ENCODE assay signal across 8 cellular contexts in genomic region chr4:1216869-1217294, GRCh38. TPM values are rescaled to one million over a fixed set of nuclear protein-coding genes. Genes with fewer than 3 reads are reported as not detected.
DNase-seq lines count a peak whose midpoint lies in the region; ATAC-seq and TF ChIP-seq lines count a peak whose summit lies in the region.

No MANE protein-coding gene starts in this region.

- TF ChIP-seq POLR2A in esophagus squamous epithelium (IDR thresholded peaks at IDR 0.05) (no peak), breast epithelium (IDR thresholded peaks at IDR 0.05) (no peak)

- H3K36me3 ChIP-seq in esophagus squamous epithelium: peaks cover 16 to 68% (median 38%) of the 10 kb centered on the region in 3 donors
- H3K36me3 ChIP-seq in breast epithelium: no peaks in the 10 kb centered on the region

- WGBS in esophagus squamous epithelium, 2 donors: 55% methylated on average over 14 of the region's 21 CpGs; no CpG with 5 or more reads in 1 of the 2 donors

- H3K9me3 ChIP-seq in esophagus squamous epithelium (no peaks in the 10 kb centered on the region), breast epithelium (no peaks in the 10 kb centered on the region)

- no peaks in the 10 kb centered on the region for H3K27me3 ChIP-seq in esophagus squamous epithelium
- no peaks in the 10 kb centered on the region for H3K27me3 ChIP-seq in breast epithelium

- peak; percentile 20 for ATAC-seq in HG03432 (IDR thresholded peaks at IDR 0.05; ENCODE audit: unreplicated experiment)
- no peak for ATAC-seq in HG02610 (IDR thresholded peaks at IDR 0.05; ENCODE audit: unreplicated experiment)

- peak overlapping the region; percentile 48 to 78 (median 70) for H3K27ac ChIP-seq in esophagus squamous epithelium
- peak overlapping the region in 1 of 2 donors; percentile 5 for H3K27ac ChIP-seq in breast epithelium

- H3K4me3 ChIP-seq in esophagus squamous epithelium (peak overlapping the region in 1 of 4 donors; percentile 18), breast epithelium (peak overlapping the region in 1 of 3 donors; percentile 5)

- peak in 5 of 6 experiments; percentile 18 to 33 (median 22) for TF ChIP-seq CTCF in esophagus squamous epithelium (IDR thresholded peaks at IDR 0.05)
- no peak for TF ChIP-seq CTCF in breast epithelium (IDR thresholded peaks at IDR 0.05)

- DNase-seq in activated CD4-positive, alpha-beta T cell treated with anti-CD3 and anti-CD28 coated beads, Interleukin-2, amount 50 U/mL, for 48 hours: peak; percentile 69 to 73
- DNase-seq in esophagus squamous epithelium (lab: John Stamatoyannopoulos, UW) (no peak), mucosa of gallbladder (ENCODE audit: low spot score) (no peak), SHP77 (lab: John Stamatoyannopoulos, UW) (no peak), breast epithelium (ENCODE audit: low spot score in 2 of 2) (no peak)
- DNase-seq in stimulated activated CD8-positive, alpha-beta memory T cell treated with anti-CD3 and anti-CD28 coated beads, Interleukin-4, amount 100 ng/mL, for 4 hours (ENCODE audit: low read depth in 2 of 2, low spot score in 1 of 2): peak; percentile 25 to 35

- peaks cover 70 to 100% (median 84%) of the 10 kb centered on the region in 3 donors for H3K4me1 ChIP-seq in esophagus squamous epithelium
- H3K4me1 ChIP-seq in breast epithelium: peaks cover 0 to 3% of the 10 kb centered on the region in 2 donors

- intact Hi-C loops in esophagus squamous epithelium (cut with DNase I): no loop called here
- intact Hi-C loops in breast epithelium (cut with DNase I; ENCODE audit: low total_unique reads): loop anchor here (10.0 kb wide), 1 partner anchor 462 kb away; no protein-coding TSS in a partner anchor

RNA-seq across cellular contexts. Expression of gene CTBP1, which starts 32.0 kb away (rescaled TPM):
- 100 to 1,000 TPM in 3 of 4 donors, 10 to 100 TPM in 1; 72.2 to 121 (median 113) TPM for total RNA-seq in esophagus squamous epithelium
- total RNA-seq in mucosa of gallbladder: 213 TPM
- total RNA-seq in breast epithelium: 100 to 1,000 TPM; 130 to 159 (median 133) TPM

RNA-seq across cellular contexts. Expression of gene SPON2, which starts 44.5 kb away (rescaled TPM):
- 10 to 100 TPM; 14.5 to 53.4 (median 21.3) TPM for total RNA-seq in esophagus squamous epithelium
- total RNA-seq in mucosa of gallbladder: 52.0 TPM
- 10 to 100 TPM; 35.3 to 59.4 (median 36.1) TPM for total RNA-seq in breast epithelium

Comparison
In these comparisons a context has a peak if more than half of its experiments do, and no peak if none do; other contexts are left out.
1. DNase-seq: peak in activated CD4-positive, alpha-beta T cell treated with anti-CD3 and anti-CD28 coated beads, Interleukin-2, amount 50 U/mL, for 48 hours (2 of 2) and stimulated activated CD8-positive, alpha-beta memory T cell treated with anti-CD3 and anti-CD28 coated beads, Interleukin-4, amount 100 ng/mL, for 4 hours (2 of 2); none in esophagus squamous epithelium (single experiment), mucosa of gallbladder (single experiment), SHP77 (0 of 2) and breast epithelium (0 of 2).
2. CTCF ChIP-seq: peak in esophagus squamous epithelium (5 of 6); none in breast epithelium (0 of 3).